Comparison of ENCODE assay signal across 8 cellular contexts in the genomic region with DNA sequence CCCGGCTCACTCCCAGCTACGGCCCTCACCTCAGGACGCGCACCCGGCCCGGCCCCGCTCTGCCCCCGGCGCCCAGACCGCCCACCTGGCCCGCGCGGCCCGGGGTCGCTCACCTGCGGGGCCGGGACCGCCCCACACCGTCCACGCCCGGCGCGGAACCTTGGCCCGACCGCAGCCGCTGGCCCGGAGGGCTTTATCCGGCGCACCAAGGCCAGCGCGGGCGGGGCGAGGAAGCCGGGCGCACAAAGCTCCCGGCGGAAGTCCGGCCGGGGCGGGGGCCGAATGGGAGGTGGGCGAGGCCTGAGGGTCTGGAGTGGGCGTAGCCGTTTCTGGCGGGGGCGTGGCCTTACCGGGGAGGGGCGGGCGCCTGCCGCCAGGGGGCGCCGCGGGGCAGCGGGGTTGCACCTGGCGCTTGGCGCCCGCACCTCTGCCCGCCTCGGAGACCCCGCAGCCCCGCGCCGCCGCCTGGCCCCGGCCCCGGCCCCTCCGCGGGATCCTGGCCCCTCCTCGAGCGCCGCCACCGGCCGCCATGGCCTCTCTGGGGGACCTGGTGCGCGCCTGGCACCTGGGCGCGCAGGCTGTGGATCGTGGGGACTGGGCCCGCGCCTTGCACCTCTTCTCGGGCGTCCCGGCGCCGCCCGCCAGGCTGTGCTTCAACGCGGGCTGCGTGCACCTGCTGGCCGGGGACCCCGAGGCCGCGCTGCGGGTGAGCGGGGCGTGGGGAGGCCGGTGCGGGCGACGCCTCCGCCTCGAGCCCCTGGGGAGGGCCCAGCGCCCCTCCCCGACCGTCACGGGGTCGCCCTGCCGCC. TPM values are rescaled to one million over a fixed set of nuclear protein-coding genes. Genes with fewer than 3 reads are reported as not detected.
A peak's percentile ranks its signal among the peaks of the same experiment; 100 is the strongest.
DNase-seq lines count a peak whose midpoint lies in the region; ATAC-seq and TF ChIP-seq lines count a peak whose summit lies in the region.

A gene with protein sequence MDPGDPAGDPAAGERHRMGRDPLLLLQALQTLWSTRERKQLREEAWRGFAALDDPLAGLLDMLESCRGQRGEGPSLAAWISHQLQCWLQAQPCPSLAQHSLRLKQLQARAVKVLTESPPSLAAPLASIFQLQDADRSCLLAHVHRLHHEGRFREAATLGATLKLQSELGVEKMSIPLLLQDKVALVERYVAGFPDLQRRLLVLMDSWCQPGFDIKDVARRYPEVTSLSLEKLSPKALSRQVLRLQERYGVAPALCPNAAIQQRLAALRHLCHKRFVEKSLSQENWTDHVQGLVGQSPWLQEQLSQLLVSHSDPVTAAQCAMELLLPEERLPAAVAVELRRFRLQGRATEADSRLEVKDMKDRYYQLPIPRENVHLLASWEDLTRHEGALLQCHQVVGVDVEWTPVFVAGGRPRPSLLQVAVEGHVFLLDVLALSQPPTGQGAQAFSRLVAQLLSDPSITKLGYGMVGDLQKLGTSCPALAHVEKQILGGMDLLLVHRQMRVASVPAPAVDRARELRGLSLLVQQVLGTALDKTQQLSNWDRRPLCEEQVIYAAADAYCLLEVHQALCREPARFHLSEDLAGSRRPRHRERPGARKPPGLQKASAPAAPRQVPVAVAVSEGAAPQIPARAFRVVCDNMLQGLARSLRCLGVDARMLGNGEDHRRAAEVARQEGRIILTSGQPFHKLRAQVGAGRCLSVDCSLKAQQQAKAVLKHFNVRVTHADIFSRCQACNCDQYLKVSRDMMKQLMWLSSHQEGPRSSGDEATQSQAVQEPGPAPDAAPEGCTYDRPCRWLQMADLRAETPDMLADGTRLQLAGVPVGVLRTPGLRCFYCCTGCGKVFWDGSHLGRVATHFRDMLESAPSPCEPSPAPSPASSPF (minus strand): TSS at position 162 of the 809 bp plus-strand sequence. CDS start 27,805 bp downstream, outside the sequence.
A gene with protein sequence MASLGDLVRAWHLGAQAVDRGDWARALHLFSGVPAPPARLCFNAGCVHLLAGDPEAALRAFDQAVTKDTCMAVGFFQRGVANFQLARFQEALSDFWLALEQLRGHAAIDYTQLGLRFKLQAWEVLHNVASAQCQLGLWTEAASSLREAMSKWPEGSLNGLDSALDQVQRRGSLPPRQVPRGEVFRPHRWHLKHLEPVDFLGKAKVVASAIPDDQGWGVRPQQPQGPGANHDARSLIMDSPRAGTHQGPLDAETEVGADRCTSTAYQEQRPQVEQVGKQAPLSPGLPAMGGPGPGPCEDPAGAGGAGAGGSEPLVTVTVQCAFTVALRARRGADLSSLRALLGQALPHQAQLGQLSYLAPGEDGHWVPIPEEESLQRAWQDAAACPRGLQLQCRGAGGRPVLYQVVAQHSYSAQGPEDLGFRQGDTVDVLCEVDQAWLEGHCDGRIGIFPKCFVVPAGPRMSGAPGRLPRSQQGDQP (plus strand): TSS at position 393 of the 809 bp plus-strand sequence. CDS start 137 bp downstream, at position 530.

- peak within 1 kb of the TSS; percentile 74 to 84 for H3K9ac ChIP-seq in duodenal mucosa (ENCODE audit: low read depth in 1 of 2, low read length in 2 of 2)

- H3K27ac ChIP-seq in C4-2B (peak within 1 kb of the TSS; percentile 81), duodenal mucosa (ENCODE audit: low read depth, low read length) (peak within 1 kb of the TSS; percentile 84), lower lobe of right lung (peak within 1 kb of the TSS; percentile 77)

- no peaks in the 10 kb centered on the region for H3K9me3 ChIP-seq in duodenal mucosa (ENCODE audit: control insufficient read depth in 1 of 2, low read length in 2 of 2)
- no peaks in the 10 kb centered on the region for H3K9me3 ChIP-seq in lower lobe of right lung

- H3K36me3 ChIP-seq in duodenal mucosa (ENCODE audit: control insufficient read depth in 1 of 2, insufficient read depth in 2 of 2, low read length in 2 of 2) (no peaks in the 10 kb centered on the region), lower lobe of right lung (no peaks in the 10 kb centered on the region)

- intact Hi-C loops in lower lobe of right lung (cut with DNase I): no loop called here

- H3K4me1 ChIP-seq in duodenal mucosa (ENCODE audit: control insufficient read depth in 1 of 2, insufficient read depth in 2 of 2, low read length in 2 of 2) (peaks cover 17 to 20% of the 10 kb centered on the region in 2 donors), lower lobe of right lung (peaks cover 24% of the 10 kb centered on the region)

- TF ChIP-seq CTCF in C4-2B (conservative IDR thresholded peaks at IDR 0.05): peak; percentile 98
- peak; percentile 45 for TF ChIP-seq CTCF in lower lobe of right lung (IDR thresholded peaks at IDR 0.05)

- DNase-seq in NCI-H748 treated with DMSO at 0.1 percent for 48 hours (lab: John Stamatoyannopoulos, UW) (peak; percentile 83), lower lobe of right lung (peak; percentile 95)
- peak; percentile 95 to 96 for DNase-seq in activated CD4-positive, alpha-beta T cell treated with anti-CD3 and anti-CD28 coated beads, Interleukin-2, amount 50 U/mL, for 48 hours
- peak; percentile 92 to 97 for DNase-seq in stimulated activated CD4-positive, alpha-beta T cell treated with anti-CD3 and anti-CD28 coated beads, Interleukin-4, amount 100 ng/mL, for 48 hours (ENCODE audit: low read depth in 2 of 2)

- H3K27me3 ChIP-seq in duodenal mucosa (ENCODE audit: control insufficient read depth in 1 of 2, insufficient read depth in 2 of 2, low read length in 2 of 2): no peaks in the 10 kb centered on the region
- no peaks in the 10 kb centered on the region for H3K27me3 ChIP-seq in lower lobe of right lung (ENCODE audit: low read depth)

- ATAC-seq in GM19328 (IDR thresholded peaks at IDR 0.05; ENCODE audit: unreplicated experiment): peak; percentile 77
- peak; percentile 81 for ATAC-seq in HG03460 (IDR thresholded peaks at IDR 0.05; ENCODE audit: unreplicated experiment)
- ATAC-seq in lower lobe of right lung: peak; percentile 95 to 98

- H3K4me3 ChIP-seq in duodenal mucosa (ENCODE audit: low read depth in 1 of 2, low read length in 2 of 2) (peak within 1 kb of the TSS; percentile 83 to 86), lower lobe of right lung (peak within 1 kb of the TSS; percentile 96)

RNA-seq across cellular contexts. Expression of the first gene that starts in this region (rescaled TPM):
- total RNA-seq in lower lobe of right lung: 25.2 TPM

RNA-seq across cellular contexts. Expression of the second gene that starts in this region (rescaled TPM):
- 6.9 TPM for total RNA-seq in lower lobe of right lung

Comparison
In these comparisons a context has a peak if more than half of its experiments do, and no peak if none do; other contexts are left out.
1. Peak in every context shown above with its lines: DNase-seq, ATAC-seq, H3K4me3 ChIP-seq and H3K27ac ChIP-seq.